10 cellular contexts compared by ENCODE assay signal in genomic region chr10:69336952-69337311, GRCh38. TPM values are rescaled to one million over a fixed set of nuclear protein-coding genes. Genes with fewer than 3 reads are reported as not detected.
A peak's percentile ranks its signal among the peaks of the same experiment; 100 is the strongest.
DNase-seq lines count a peak whose midpoint lies in the region; ATAC-seq, FAIRE-seq and TF ChIP-seq lines count a peak whose summit lies in the region.
"Had no signal": no experiment of that assay in that cellular context is flagged by ENCODE, and none has a peak within 500 bp of the region (broad histone marks: within the 10 kb centered on the region; RNA-seq: fewer than 3 reads in every experiment).

No MANE protein-coding gene starts in this region.

- DNase-seq in A549 (ENCODE audit: low read depth in 1 of 2, low spot score in 1 of 2) (no peak), IMR-90 (no peak), esophagus muscularis mucosa (ENCODE audit: extremely low spot score) (no peak), trophoblast cell (no peak), nephron progenitor cell (no peak), DMS153 treated with DMSO at 0.1 percent for 48 hours (lab: John Stamatoyannopoulos, UW; ENCODE audit: unreplicated experiment) (no peak), kidney tubule cell (ENCODE audit: low spot score) (no peak), GM13976 (ENCODE audit: low spot score) (no peak)
- DNase-seq: BE2C; stimulated activated CD4-positive, alpha-beta T cell treated with anti-CD3 and anti-CD28 coated beads, Interleukin-12 subunit alpha, Interleukin-12 subunit beta, amount 100 ng/mL, for 4 hours had no signal

- H4K91ac ChIP-seq in IMR-90 (ENCODE audit: insufficient read depth, low read depth, low read length) (0 out of 2 replicates have a peak overlapping the region, but pooled peaks have one; percentile 16), trophoblast cell (ENCODE audit: low read depth, low read length) (no peak overlapping the region)

- peaks cover 37% of the 10 kb centered on the region for H3K79me2 ChIP-seq in trophoblast cell (ENCODE audit: control insufficient read depth, insufficient read depth, low read length, poor library complexity)

- no peaks in the 10 kb centered on the region for H3K27me3 Mint-ChIP-seq in nephron progenitor cell (ENCODE audit: low read depth, poor library complexity)

- POLR2A ChIA-PET in A549 (lab: Yijun Ruan, JAX) (no interaction called here), IMR-90 (lab: Charles Lee; ENCODE audit: unreplicated experiment) (no interaction called here)

- H4K12ac ChIP-seq in trophoblast cell (ENCODE audit: low read depth, low read length): no peak overlapping the region

- TF ChIP-seq RAD21 in A549 (conservative IDR thresholded peaks at IDR 0.05 in 1 of 2, IDR thresholded peaks at IDR 0.05 in 1 of 2): no peak
- TF ChIP-seq RAD21 in IMR-90 (IDR thresholded peaks at IDR 0.05; ENCODE audit: low read length): no peak

- H2BK5ac ChIP-seq in IMR-90 (ENCODE audit: low read depth, low read length, poor library complexity, severe bottlenecking) (peak overlapping the region; percentile 54), trophoblast cell (ENCODE audit: low read depth, low read length, poor library complexity) (peak overlapping the region; percentile 7)

- H3K18ac ChIP-seq in IMR-90 (ENCODE audit: low read depth, low read length) (no peak overlapping the region), trophoblast cell (ENCODE audit: low read length) (no peak overlapping the region)

- peaks cover 41 to 88% of the 10 kb centered on the region in 2 experiments for H3K79me1 ChIP-seq in IMR-90 (ENCODE audit: low read depth in 1 of 2, low read length in 2 of 2)
- peaks cover 57% of the 10 kb centered on the region for H3K79me1 ChIP-seq in trophoblast cell (ENCODE audit: low read length)

- dilution Hi-C loops in IMR-90 (cut with HindIII; ENCODE audit: low sequenced_read_pairs, unreplicated experiment): no loop called here

- H3K4me3 ChIP-seq in A549 (no peak overlapping the region), IMR-90 (ENCODE audit: insufficient read depth, low read depth, low read length) (no peak overlapping the region), esophagus muscularis mucosa (no peak overlapping the region), trophoblast cell (ENCODE audit: low read depth, low read length) (no peak overlapping the region)

- peak overlapping the region; percentile 70; the same call in 1 of the 2 replicates for H2BK20ac ChIP-seq in IMR-90 (ENCODE audit: low read depth, low read length)

- TF ChIP-seq POLR2A in A549 (IDR thresholded peaks at IDR 0.05; ENCODE audit: low read length): no peak
- TF ChIP-seq POLR2A in IMR-90 (IDR thresholded peaks at IDR 0.05; ENCODE audit: low read depth, low read length): no peak
- no peak for TF ChIP-seq POLR2A in esophagus muscularis mucosa (IDR thresholded peaks at IDR 0.05; ENCODE audit: low read depth)

- H3K9me3 Mint-ChIP-seq in nephron progenitor cell: no peaks in the 10 kb centered on the region

- in situ Hi-C loops in IMR-90 (cut with MboI; ENCODE audit: low sequenced_read_pairs): no loop called here
- in situ Hi-C loops in GM13976 (cut with MboI; ENCODE audit: low sequenced_read_pairs, unreplicated experiment): no loop called here

- H4K8ac ChIP-seq in IMR-90 (ENCODE audit: low read depth in 2 of 2, low read length in 2 of 2): peak overlapping the region; percentile 7 to 57; a peak in 2 of 4 replicates
- H4K8ac ChIP-seq in trophoblast cell (ENCODE audit: low read depth, low read length): no peak overlapping the region

- peaks cover 50% of the 10 kb centered on the region for H3K4me1 Mint-ChIP-seq in nephron progenitor cell

- H3K27ac Mint-ChIP-seq in nephron progenitor cell: no peak overlapping the region

- H4K5ac ChIP-seq in IMR-90 (ENCODE audit: low read depth, low read length): no peak overlapping the region

- H2AK5ac ChIP-seq in IMR-90 (ENCODE audit: low read depth, low read length) (peak overlapping the region; percentile 73; the same call in 1 of the 2 replicates), trophoblast cell (ENCODE audit: low read length) (no peak overlapping the region)

- H3K4me2 ChIP-seq in A549 (peak overlapping the region; percentile 34; the same call in 2 of the 3 replicates), IMR-90 (ENCODE audit: low read depth, low read length) (peak overlapping the region; percentile 41; the same call in 1 of the 2 replicates), trophoblast cell (ENCODE audit: low read length) (no peak overlapping the region)

- H3K9ac ChIP-seq in IMR-90 (ENCODE audit: low read depth, low read length) (no peak overlapping the region), trophoblast cell (ENCODE audit: low read length) (no peak overlapping the region)

- intact Hi-C loops in IMR-90 (cut with micrococcal nuclease) (no loop called here), esophagus muscularis mucosa (cut with DNase I) (no loop called here)

- H3K4me3 Mint-ChIP-seq in nephron progenitor cell: no peak overlapping the region

- no peaks in the 10 kb centered on the region for H3K27me3 ChIP-seq in IMR-90 (ENCODE audit: control insufficient read depth, insufficient read depth, low read length)
- H3K27me3 ChIP-seq in esophagus muscularis mucosa: no peaks in the 10 kb centered on the region
- H3K27me3 ChIP-seq in trophoblast cell (ENCODE audit: insufficient read depth, low read length): no peaks in the 10 kb centered on the region
- H3K27me3 ChIP-seq: BE2C had no signal

- H3K4ac ChIP-seq in IMR-90 (ENCODE audit: low read depth, low read length) (peak overlapping the region; percentile 81), trophoblast cell (ENCODE audit: low read depth, low read length) (no peak overlapping the region)

- CTCF ChIA-PET in A549 (lab: Yijun Ruan, JAX) (interaction anchor here (0.6 to 1.8 kb wide), 4 partner anchors 10 to 486 kb away, joined by 3 to 5 read pairs (median 4); no protein-coding TSS in a partner anchor), IMR-90 (lab: Yijun Ruan, JAX) (no interaction called here)

- WGBS in A549 (ENCODE audit: missing lambda C conversion rate): 89% methylated on average over 2 of the region's 2 CpGs
- WGBS in IMR-90 (ENCODE audit: extremely low coverage in 2 of 2, insufficient read length in 1 of 2), 2 experiments: no CpG with 5 or more reads among the region's 2 CpGs
- 79% methylated on average over 2 of the region's 2 CpGs for WGBS in esophagus muscularis mucosa
- no CpG with 5 or more reads among the region's 2 CpGs for WGBS in trophoblast cell (ENCODE audit: extremely low coverage, insufficient coverage, insufficient read length)

- H3K36me3 ChIP-seq in IMR-90 (ENCODE audit: control insufficient read depth, insufficient read depth, low read length): no peaks in the 10 kb centered on the region; the same call in 1 of the 2 replicates
- H3K36me3 ChIP-seq in esophagus muscularis mucosa: no peaks in the 10 kb centered on the region
- no peaks in the 10 kb centered on the region for H3K36me3 ChIP-seq in trophoblast cell (ENCODE audit: control insufficient read depth in 1 of 2, insufficient read depth in 2 of 2, low read length in 2 of 2)

- H2BK12ac ChIP-seq in trophoblast cell (ENCODE audit: low read length): peak overlapping the region; percentile 32

- H2AFZ ChIP-seq in IMR-90 (replicated peaks; ENCODE audit: low read length, poor library complexity) (no peak overlapping the region), trophoblast cell (ENCODE audit: insufficient read depth, low read length, poor library complexity) (no peak overlapping the region)

- FAIRE-seq in A549 (lab: Jason Lieb, UNC): no peak

- peaks cover 27% of the 10 kb centered on the region for H3K4me1 ChIP-seq in A549
- H3K4me1 ChIP-seq in IMR-90 (ENCODE audit: control insufficient read depth, insufficient read depth, low read length): peaks cover 28% of the 10 kb centered on the region
- H3K4me1 ChIP-seq in esophagus muscularis mucosa: peaks cover 90 to 99% (median 93%) of the 10 kb centered on the region in 4 donors
- peaks cover 61% of the 10 kb centered on the region in 2 experiments for H3K4me1 ChIP-seq in trophoblast cell (ENCODE audit: control insufficient read depth in 1 of 2, insufficient read depth in 2 of 2, low read length in 2 of 2)

- peak overlapping the region; percentile 64 for H3K14ac ChIP-seq in IMR-90 (replicated peaks; ENCODE audit: low read depth, low read length)
- H3K14ac ChIP-seq in trophoblast cell (ENCODE audit: low read length): no peak overlapping the region

- no peak overlapping the region for H3K56ac ChIP-seq in IMR-90 (ENCODE audit: extremely low read depth, insufficient read depth, low read length)

- no TSS peak for BruUV-seq in IMR-90 (replicated peaks; lab: Mats Ljungman, UMichigan)

- peaks cover 83% of the 10 kb centered on the region for H4K20me1 ChIP-seq in IMR-90 (ENCODE audit: insufficient read depth, low read length)

- peak overlapping the region; percentile 75 for H2AK9ac ChIP-seq in IMR-90 (replicated peaks; ENCODE audit: low read depth, low read length, poor library complexity)

- TF ChIP-seq EP300 in A549 (IDR thresholded peaks at IDR 0.05) (no peak), esophagus muscularis mucosa (IDR thresholded peaks at IDR 0.05) (no peak)

- ATAC-seq in A549 (no peak), IMR-90 (ENCODE audit: low read depth) (no peak)

- 0 out of 3 replicates have a peak overlapping the region, but pooled peaks have one; percentile 2 for H2BK15ac ChIP-seq in IMR-90 (ENCODE audit: low read depth, low read length)

- peaks cover 48% of the 10 kb centered on the region for H3K9me1 ChIP-seq in IMR-90 (ENCODE audit: insufficient read depth, low read length)

- peak overlapping the region; percentile 61 for H2BK120ac ChIP-seq in IMR-90 (ENCODE audit: low read depth, low read length)
- no peak overlapping the region for H2BK120ac ChIP-seq in trophoblast cell (ENCODE audit: insufficient read depth, low read length, poor library complexity)

- H3K9me3 ChIP-seq in A549: no peaks in the 10 kb centered on the region
- no peaks in the 10 kb centered on the region for H3K9me3 ChIP-seq in IMR-90 (ENCODE audit: control insufficient read depth, insufficient read depth, low read length)
- no peaks in the 10 kb centered on the region for H3K9me3 ChIP-seq in esophagus muscularis mucosa
- H3K9me3 ChIP-seq in trophoblast cell (ENCODE audit: insufficient read depth, low read depth, low read length): peaks cover 1% of the 10 kb centered on the region
- H3K9me3 ChIP-seq: BE2C had no signal

- no peak for TF ChIP-seq CTCF in A549 (IDR thresholded peaks at IDR 0.05)
- no peak for TF ChIP-seq CTCF in IMR-90 (conservative IDR thresholded peaks at IDR 0.05; ENCODE audit: low read depth, low read length)
- no peak for TF ChIP-seq CTCF in esophagus muscularis mucosa (IDR thresholded peaks at IDR 0.05)
- TF ChIP-seq CTCF in nephron progenitor cell (IDR thresholded peaks at IDR 0.05): no peak
- no peak for TF ChIP-seq CTCF in GM13976 (IDR thresholded peaks at IDR 0.05; ENCODE audit: borderline replicate concordance, control extremely low read depth, extremely low read depth, insufficient read depth, missing control alignments)

- peak overlapping the region; percentile 66; the same call in 1 of the 2 replicates for H3K23ac ChIP-seq in IMR-90 (ENCODE audit: low read depth, low read length)
- H3K23ac ChIP-seq in trophoblast cell (ENCODE audit: low read length): no peak overlapping the region

- H3K27ac ChIP-seq in A549 (peak overlapping the region; percentile 4 to 9; a peak in 1 of 6 replicates), IMR-90 (ENCODE audit: insufficient read depth, low read length) (peak overlapping the region; percentile 61), esophagus muscularis mucosa (replicated peaks in 1 of 4) (peak overlapping the region; percentile 5 to 54 (median 27)), trophoblast cell (ENCODE audit: low read depth, low read length) (peak overlapping the region; percentile 87)

- H3K36me3 Mint-ChIP-seq in nephron progenitor cell (ENCODE audit: low read depth): no peaks in the 10 kb centered on the region

RNA-seq across cellular contexts. Expression of gene HK1, which starts 58.6 kb away (rescaled TPM):
- polyA plus RNA-seq in A549 (2011; rRNA removed) (17.3 and 21.6 TPM in 2 replicates), A549 (2017; fragmentation: RNase III; extraction: RNeasy Plus Mini Kit Qiagen cat#74134 plus additional on column Dnase treatment) (50.6 to 58.9 TPM (median 51.3 TPM) in 3 replicates), IMR-90 (2012; rRNA removed) (47.7 and 53.7 TPM in 2 replicates)
- polyA plus RNA-seq in A549 (2012; cell fraction: cytosol; rRNA removed): 15.7 and 17.5 TPM in 2 replicates
- polyA plus RNA-seq in A549 (2012; cell fraction: nucleus; rRNA removed): 24.5 and 28.5 TPM in 2 replicates
- polyA minus RNA-seq in A549 (2011; rRNA and poly(A)+ RNA removed): 23.5 and 27.1 TPM in 2 replicates
- total RNA-seq in IMR-90 (2012; rRNA removed) (90.5 and 107 TPM in 2 replicates), esophagus muscularis mucosa (100 to 1,000 TPM; 114 to 188 (median 151) TPM)
- 31.0 and 34.7 TPM in 2 replicates for polyA plus RNA-seq in IMR-90 (2012; cell fraction: cytosol; rRNA removed)
- polyA plus RNA-seq in IMR-90 (2012; cell fraction: nucleus; rRNA removed; ENCODE audit: low replicate concordance): 30.4 and 36.1 TPM in 2 replicates
- polyA plus RNA-seq in trophoblast cell (2013): 116 and 118 TPM in 2 replicates

Comparison
In these comparisons a context has a peak if more than half of its experiments do, and no peak if none do; other contexts are left out.
1. H3K27ac ChIP-seq: peak in every context shown above with its lines; median percentile 87 in trophoblast cell; 61 in IMR-90; 27 in esophagus muscularis mucosa; 6 in A549.